Comparison of ENCODE assay signal across 14 cellular contexts in genomic region chr19:46903458-46903857, GRCh38. TPM values are rescaled to one million over a fixed set of nuclear protein-coding genes. Genes with fewer than 3 reads are reported as not detected.
DNase-seq lines count a peak whose midpoint lies in the region; ATAC-seq and TF ChIP-seq lines count a peak whose summit lies in the region.
"Had no signal": no experiment of that assay in that cellular context is flagged by ENCODE, and none has a peak within 500 bp of the region (broad histone marks: within the 10 kb centered on the region; RNA-seq: fewer than 3 reads in every experiment).

No MANE protein-coding gene starts in this region.

- H3K4me3 ChIP-seq in A673 (ENCODE audit: low read depth, low read length, poor library complexity, severe bottlenecking) = no peak overlapping the region
- H3K4me3 ChIP-seq in HUES6 (ENCODE audit: low read depth, low read length) = no peak overlapping the region
- H3K4me3 ChIP-seq in breast epithelium = no peak overlapping the region
- H3K4me3 ChIP-seq in tibial nerve = no peak overlapping the region
- H3K4me3 ChIP-seq in BE2C (ENCODE audit: low read depth, low read length) = no peak overlapping the region
- H3K4me3 ChIP-seq: ascending aorta had no signal

- no peaks in the 10 kb centered on the region for H3K36me3 ChIP-seq in A673 (ENCODE audit: insufficient read depth, low read length, poor library complexity, severe bottlenecking)
- no peaks in the 10 kb centered on the region for H3K36me3 ChIP-seq in HUES6 (ENCODE audit: control insufficient read depth, insufficient read depth, low read length)
- no peaks in the 10 kb centered on the region for H3K36me3 ChIP-seq in breast epithelium
- no peaks in the 10 kb centered on the region for H3K36me3 ChIP-seq in tibial nerve
- H3K36me3 ChIP-seq in BE2C = no peaks in the 10 kb centered on the region
- H3K36me3 ChIP-seq: ascending aorta, neutrophil had no signal

- POLR2A ChIA-PET in A673 (lab: Charles Lee; ENCODE audit: low non-redundant PET) = no interaction called here

- CTCF ChIA-PET in A673 (lab: Charles Lee) = no interaction called here

- H3K9ac ChIP-seq in HUES6 (ENCODE audit: low read length) = no peak overlapping the region

- H3K27me3 Mint-ChIP-seq in nephron progenitor cell (ENCODE audit: low read depth, poor library complexity) = no peaks in the 10 kb centered on the region
- H3K27me3 Mint-ChIP-seq: activated B cell treated with CpG ODN at 0.5 μM for 24 hours, B cell, IgD-negative memory B cell had no signal

- intact Hi-C loops in A673 (cut with micrococcal nuclease; ENCODE audit: unreplicated experiment) = no loop called here
- intact Hi-C loops in breast epithelium (cut with DNase I; ENCODE audit: low total_unique reads) = no loop called here

- H3K4me1 Mint-ChIP-seq in nephron progenitor cell = peaks cover 52% of the 10 kb centered on the region

- no TSS peak for BruUV-seq in A673 (replicated peaks; lab: Mats Ljungman, UMichigan)

- WGBS in tibial nerve, 2 donors = 44 to 64% methylated on average over 3 of the region's 3 CpGs

- peaks cover 38% of the 10 kb centered on the region for H3K4me1 ChIP-seq in A673 (ENCODE audit: insufficient read depth, low read length, poor library complexity, severe bottlenecking)
- H3K4me1 ChIP-seq in HUES6 (ENCODE audit: control insufficient read depth, insufficient read depth, low read length) = peaks cover 40% of the 10 kb centered on the region
- H3K4me1 ChIP-seq in breast epithelium = peaks cover 6 to 31% of the 10 kb centered on the region in 2 donors
- peaks cover 0 to 58% (median 19%) of the 10 kb centered on the region in 4 donors for H3K4me1 ChIP-seq in tibial nerve
- H3K4me1 ChIP-seq in BE2C = peaks cover 13% of the 10 kb centered on the region

- peak overlapping the region; percentile 91 for H3K27ac Mint-ChIP-seq in nephron progenitor cell
- H3K27ac Mint-ChIP-seq: activated B cell treated with CpG ODN at 0.5 μM for 24 hours, B cell, IgD-negative memory B cell had no signal

- DNase-seq in A673 (ENCODE audit: low spot score) (no peak), breast epithelium (ENCODE audit: low spot score in 2 of 2) (no peak), nephron progenitor cell (no peak), ACHN (no peak), tibial nerve (ENCODE audit: low spot score in 2 of 2) (no peak), BE2C (no peak)
- DNase-seq: activated B cell treated with CpG ODN at 0.5 μM for 24 hours had no signal

- H3K36me3 Mint-ChIP-seq in nephron progenitor cell (ENCODE audit: low read depth) = peaks cover 5% of the 10 kb centered on the region

- H3K9me3 ChIP-seq in A673 (ENCODE audit: low read depth, low read length, poor library complexity, severe bottlenecking) = no peaks in the 10 kb centered on the region
- no peaks in the 10 kb centered on the region for H3K9me3 ChIP-seq in HUES6 (ENCODE audit: control insufficient read depth, insufficient read depth, low read depth, low read length)
- H3K9me3 ChIP-seq in breast epithelium = no peaks in the 10 kb centered on the region
- H3K9me3 ChIP-seq in tibial nerve = no peaks in the 10 kb centered on the region
- H3K9me3 ChIP-seq in BE2C = no peaks in the 10 kb centered on the region
- H3K9me3 ChIP-seq: ascending aorta, neutrophil had no signal

- in situ Hi-C loops in ACHN (cut with HindIII; ENCODE audit: low pct_ligation_motif_present, low pct_unique_long_range_greater_than_20kb, low sequenced_read_pairs) = no loop called here

- no peak for TF ChIP-seq EP300 in tibial nerve (IDR thresholded peaks at IDR 0.05)

- no peaks in the 10 kb centered on the region for H3K27me3 ChIP-seq in A673 (replicated peaks; ENCODE audit: insufficient read depth, low read depth, low read length, poor library complexity)
- H3K27me3 ChIP-seq in HUES6 (ENCODE audit: control insufficient read depth, insufficient read depth, low read length) = no peaks in the 10 kb centered on the region
- H3K27me3 ChIP-seq in breast epithelium = no peaks in the 10 kb centered on the region
- H3K27me3 ChIP-seq in tibial nerve = no peaks in the 10 kb centered on the region
- H3K27me3 ChIP-seq in BE2C = no peaks in the 10 kb centered on the region
- H3K27me3 ChIP-seq: ascending aorta, neutrophil had no signal

- H3K9me3 Mint-ChIP-seq in nephron progenitor cell = no peaks in the 10 kb centered on the region
- H3K9me3 Mint-ChIP-seq: activated B cell treated with CpG ODN at 0.5 μM for 24 hours, IgD-negative memory B cell had no signal

- TF ChIP-seq CTCF in A673 (conservative IDR thresholded peaks at IDR 0.05; ENCODE audit: low read depth, low read length) (no peak), breast epithelium (IDR thresholded peaks at IDR 0.05) (no peak), nephron progenitor cell (IDR thresholded peaks at IDR 0.05) (no peak), tibial nerve (IDR thresholded peaks at IDR 0.05) (no peak), BE2C (IDR thresholded peaks at IDR 0.05; ENCODE audit: low read depth, low read length) (no peak)

- no peak overlapping the region for H3K4me3 Mint-ChIP-seq in nephron progenitor cell
- H3K4me3 Mint-ChIP-seq: activated B cell treated with CpG ODN at 0.5 μM for 24 hours, B cell had no signal

- TF ChIP-seq POLR2A in breast epithelium (IDR thresholded peaks at IDR 0.05) (no peak), tibial nerve (IDR thresholded peaks at IDR 0.05) (no peak)

- no peak for ATAC-seq in HG02870 (IDR thresholded peaks at IDR 0.05; ENCODE audit: unreplicated experiment)
- ATAC-seq: esophagus mucosa had no signal

- H3K27ac ChIP-seq in A673 (ENCODE audit: low read depth, low read length, poor library complexity, severe bottlenecking) (peak overlapping the region; percentile 45), HUES6 (ENCODE audit: low read depth, low read length) (peak overlapping the region; percentile 27; the same call in 1 of the 2 replicates), breast epithelium (peak overlapping the region; percentile 62 to 88), tibial nerve (no peak overlapping the region)
- H3K27ac ChIP-seq: neutrophil had no signal

RNA-seq across cellular contexts. Expression of gene ARHGAP35, which starts 42.7 kb away (rescaled TPM):
- total RNA-seq in A673 (2021) (76.5 and 76.7 TPM in 2 replicates), breast epithelium (10 to 100 TPM; 44.8 to 61.9 (median 60.3) TPM), tibial nerve (10 to 100 TPM; 43.3 to 50.3 (median 48.6) TPM)
- polyA plus RNA-seq in BE2C (2012; ENCODE audit: insufficient read depth, insufficient read length, low read depth) = 38.0 TPM

RNA-seq across cellular contexts. Expression of gene AP2S1, which starts 52.8 kb away (rescaled TPM):
- total RNA-seq in A673 (2021) (226 and 241 TPM in 2 replicates), breast epithelium (100 to 1,000 TPM in 2 of 3 donors, 10 to 100 TPM in 1; 63.1 to 108 (median 101) TPM), tibial nerve (100 to 1,000 TPM in 1 of 4 donors, 10 to 100 TPM in 3; 32.1 to 108 (median 64.6) TPM)
- polyA plus RNA-seq in BE2C (2012; ENCODE audit: insufficient read depth, insufficient read length, low read depth) = 195 TPM

Comparison
In these comparisons a context has a peak if more than half of its experiments do, and no peak if none do; other contexts are left out.
1. H3K27ac ChIP-seq: peak in A673 (single experiment), HUES6 (single experiment) and breast epithelium (2 of 2); none in tibial nerve (0 of 4).